In the genomic region with DNA sequence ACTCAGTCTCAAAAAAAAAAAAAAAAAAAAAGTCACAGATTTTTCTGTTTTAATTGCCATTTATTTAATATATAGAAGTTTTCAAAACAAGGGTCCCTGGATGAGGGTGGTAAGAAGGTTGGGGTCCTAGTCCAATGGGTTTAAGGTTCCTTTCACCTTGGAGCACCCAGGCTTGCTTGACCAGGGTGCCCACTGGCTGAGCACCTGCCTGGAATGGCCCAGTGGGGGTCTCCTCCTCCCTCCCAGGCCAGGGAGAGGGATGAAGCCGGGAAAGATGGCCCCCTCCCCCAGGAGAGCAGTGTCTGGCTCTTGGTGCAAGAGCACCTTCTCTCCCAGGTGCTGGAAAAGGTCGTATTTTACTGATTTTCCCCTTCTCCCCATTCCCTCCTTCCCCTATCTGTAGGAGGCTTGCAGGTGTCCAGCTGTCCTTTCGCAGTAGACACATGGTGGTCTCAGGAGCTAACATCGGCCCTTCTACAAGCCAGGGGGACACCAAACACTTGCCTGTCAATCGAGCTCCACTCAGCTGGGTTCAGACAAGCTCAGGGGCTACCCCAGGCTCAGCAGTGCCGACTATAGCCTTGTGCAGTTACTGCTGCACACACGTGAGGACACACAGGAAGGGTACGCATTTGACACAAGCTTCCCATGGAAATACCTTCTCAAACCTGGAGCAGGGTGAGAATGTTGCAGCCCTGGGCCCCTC, we compare ENCODE assay signal across 9 cellular contexts.
A peak's percentile ranks its signal among the peaks of the same experiment; 100 is the strongest.
DNase-seq lines count a peak whose midpoint lies in the region; TF ChIP-seq lines count a peak whose summit lies in the region.
"Had no signal": no experiment of that assay in that cellular context is flagged by ENCODE, and none has a peak within 500 bp of the region (broad histone marks: within the 10 kb centered on the region; RNA-seq: fewer than 3 reads in every experiment).

No MANE protein-coding gene starts in this region.

- H2AK5ac ChIP-seq in H9 (ENCODE audit: insufficient read length, low read length): no peak overlapping the region

- H4K91ac ChIP-seq in H9 (ENCODE audit: insufficient read length, low read depth, low read length): no peak overlapping the region

- peaks cover 2 to 9% (median 3%) of the 10 kb centered on the region in 3 experiments; a peak in 5 of 7 replicates for H3K36me3 Mint-ChIP-seq in H9 (ENCODE audit: insufficient read depth in 1 of 3, low read depth in 3 of 3)

- H3K4me1 ChIP-seq in BLaER1 (peaks cover 35% of the 10 kb centered on the region), H9 (ENCODE audit: insufficient read depth, low read length) (no peaks in the 10 kb centered on the region), muscle layer of colon (ENCODE audit: insufficient read depth, low read length) (peaks cover 17% of the 10 kb centered on the region)

- no peak overlapping the region for H4K8ac ChIP-seq in H9 (replicated peaks; ENCODE audit: insufficient read length, low read depth, low read length)

- H3K36me3 ChIP-seq in BLaER1 (no peaks in the 10 kb centered on the region), muscle layer of colon (ENCODE audit: insufficient read depth, low read length) (no peaks in the 10 kb centered on the region), WERI-Rb-1 (no peaks in the 10 kb centered on the region)
- H3K36me3 ChIP-seq: SJCRH30 had no signal

- no peak overlapping the region for H3K4ac ChIP-seq in H9 (ENCODE audit: low read depth, low read length)

- H3K9me3 ChIP-seq in BLaER1 (peaks cover 4% of the 10 kb centered on the region; the same call in 1 of the 2 replicates), H9 (ENCODE audit: control insufficient read depth, low read depth, low read length) (peaks cover 4% of the 10 kb centered on the region), muscle layer of colon (ENCODE audit: low read length) (no peaks in the 10 kb centered on the region), WERI-Rb-1 (ENCODE audit: severe bottlenecking) (peaks cover 5% of the 10 kb centered on the region)
- H3K9me3 ChIP-seq: SJCRH30 had no signal

- H3K79me2 ChIP-seq in H9 (ENCODE audit: insufficient read depth, low read length): no peaks in the 10 kb centered on the region

- no peak for DNase-seq in H9
- no peak for DNase-seq in amygdala (lab: John Stamatoyannopoulos, UW)
- no peak for DNase-seq in SHP77 treated with DMSO at 0.1 percent for 48 hours (lab: John Stamatoyannopoulos, UW)
- no peak for DNase-seq in cortex of kidney (lab: John Stamatoyannopoulos, UW)
- no peak for DNase-seq in WERI-Rb-1
- DNase-seq: SJCRH30 had no signal

- H3K4me3 Mint-ChIP-seq in H9: peak overlapping the region; percentile 54 to 72; a peak in 2 of 5 replicates

- H2AFZ ChIP-seq in H9 (ENCODE audit: low read length): no peak overlapping the region

- H3K23me2 ChIP-seq in H9 (ENCODE audit: insufficient read length, low read depth, low read length, poor library complexity, severe bottlenecking): peaks cover 5% of the 10 kb centered on the region

- H2BK20ac ChIP-seq in H9 (ENCODE audit: low read depth, low read length, poor library complexity, severe bottlenecking): no peak overlapping the region

- H3K79me1 ChIP-seq in H9 (ENCODE audit: insufficient read depth, low read depth, low read length, poor library complexity, severe bottlenecking): no peaks in the 10 kb centered on the region

- H3K4me3 ChIP-seq in BLaER1: no peak overlapping the region
- H3K4me3 ChIP-seq in muscle layer of colon (ENCODE audit: low read depth in 1 of 2, low read length in 2 of 2): no peak overlapping the region
- no peak overlapping the region for H3K4me3 ChIP-seq in WERI-Rb-1 (ENCODE audit: low read depth, low read length)

- no peak overlapping the region for H3K56ac ChIP-seq in H9 (ENCODE audit: insufficient read length, low read depth, low read length)

- H3K27ac ChIP-seq in BLaER1 (0 out of 2 replicates have a peak overlapping the region, but pooled peaks have one; percentile 98), H9 (ENCODE audit: insufficient read length, low read depth, low read length) (no peak overlapping the region), angular gyrus (ENCODE audit: low read depth, low read length) (peak overlapping the region; percentile 78), muscle layer of colon (ENCODE audit: low read depth, low read length) (peak overlapping the region; percentile 60), WERI-Rb-1 (no peak overlapping the region)
- H3K27ac ChIP-seq: SJCRH30 had no signal

- H3K4me1 Mint-ChIP-seq in H9: peaks cover 11 to 14% of the 10 kb centered on the region in 2 experiments

- H4K5ac ChIP-seq in H9 (ENCODE audit: insufficient read length, low read depth, low read length): no peak overlapping the region

- peaks cover 3% of the 10 kb centered on the region for H3K27me3 Mint-ChIP-seq in H9 (ENCODE audit: low read depth)

- H4K20me1 ChIP-seq in BLaER1 (no peaks in the 10 kb centered on the region), H9 (ENCODE audit: control insufficient read depth, insufficient read depth, insufficient read length) (no peaks in the 10 kb centered on the region)

- H3K14ac ChIP-seq in H9 (ENCODE audit: insufficient read depth, low read length): no peak overlapping the region

- H3K18ac ChIP-seq in H9 (ENCODE audit: insufficient read length, low read depth, low read length): no peak overlapping the region

- TF ChIP-seq CTCF in H9 (conservative IDR thresholded peaks at IDR 0.05): no peak
- TF ChIP-seq CTCF in WERI-Rb-1 (IDR thresholded peaks at IDR 0.05; ENCODE audit: low read depth, low read length): no peak

- no CpG with 5 or more reads among the region's 8 CpGs for whole genome bisulfite sequencing in H9 (ENCODE audit: extremely low coverage, insufficient read length, low lambda C conversion rate)

- no peak overlapping the region for H2BK5ac ChIP-seq in H9 (ENCODE audit: insufficient read length, low read length)

- H3K4me2 ChIP-seq in BLaER1: peak overlapping the region; percentile 91
- H3K4me2 ChIP-seq in H9 (ENCODE audit: insufficient read depth, insufficient read length, low read length): no peak overlapping the region

- H3K23ac ChIP-seq in H9 (ENCODE audit: insufficient read length, low read depth, low read length): no peak overlapping the region

- H3K9ac ChIP-seq in BLaER1 (0 out of 2 replicates have a peak overlapping the region, but pooled peaks have one; percentile 93), H9 (ENCODE audit: extremely low read depth, insufficient read length, low read length) (no peak overlapping the region), muscle layer of colon (ENCODE audit: low read length) (no peak overlapping the region)

- H3K27me3 ChIP-seq in BLaER1 (no peaks in the 10 kb centered on the region), H9 (ENCODE audit: insufficient read depth, low read length) (no peaks in the 10 kb centered on the region), muscle layer of colon (ENCODE audit: control insufficient read depth in 1 of 2, insufficient read depth in 2 of 2, low read length in 2 of 2) (no peaks in the 10 kb centered on the region), WERI-Rb-1 (ENCODE audit: insufficient read depth, low read depth, severe bottlenecking) (peaks cover 22% of the 10 kb centered on the region)

- H3T11ph ChIP-seq in H9 (ENCODE audit: low read length): no peak overlapping the region

- no peak overlapping the region for H2BK12ac ChIP-seq in H9 (ENCODE audit: insufficient read length, low read depth, low read length)

- no peak overlapping the region for H3K27ac Mint-ChIP-seq in H9

- no peak overlapping the region for H2BK15ac ChIP-seq in H9 (ENCODE audit: low read depth, low read length)

- H3K9me3 Mint-ChIP-seq in H9: peaks cover 0 to 6% of the 10 kb centered on the region in 2 experiments; a peak in 2 of 5 replicates

- no peak overlapping the region for H2BK120ac ChIP-seq in H9 (ENCODE audit: low read depth, low read length, poor library complexity, severe bottlenecking)

Comparison
In these comparisons a context has a peak if more than half of its experiments do, and no peak if none do; other contexts are left out.
1. H3K27ac ChIP-seq: peak in BLaER1 (single experiment), angular gyrus (single experiment) and muscle layer of colon (single experiment); none in H9 (single experiment) and WERI-Rb-1 (single experiment).